2 cellular contexts compared by ENCODE assay signal in genomic region chr16:14485131-14485551, GRCh38.
TF ChIP-seq lines count a peak whose summit lies in the region.

No MANE protein-coding gene starts in this region.

TF ChIP-seq in HepG2, 621 proteins besides CTCF, POLR2A, EP300 and RAD21 (continues in another document):
- no peak for TF ChIP-seq MTF1 (CRISPR knock-in tag; IDR thresholded peaks at IDR 0.05)
- TF ChIP-seq ZNF44 (CRISPR knock-in tag; IDR thresholded peaks at IDR 0.05), result no peak
- no peak for TF ChIP-seq ZNF558 (CRISPR knock-in tag; IDR thresholded peaks at IDR 0.05; ENCODE audit: borderline replicate concordance)
- TF ChIP-seq GABPB1 (CRISPR knock-in tag; IDR thresholded peaks at IDR 0.05), result no peak
- no peak for TF ChIP-seq TIGD3 (CRISPR knock-in tag; IDR thresholded peaks at IDR 0.05; ENCODE audit: borderline replicate concordance)
- 0 out of 2 replicates have a peak, but pooled peaks have one; percentile 8 for TF ChIP-seq ZNF644 (CRISPR knock-in tag; IDR thresholded peaks at IDR 0.05; ENCODE audit: low read depth)
- no peak for TF ChIP-seq ZNF567 (CRISPR knock-in tag; IDR thresholded peaks at IDR 0.05; ENCODE audit: borderline replicate concordance)
- TF ChIP-seq ZNF224 (CRISPR knock-in tag; IDR thresholded peaks at IDR 0.05), result no peak
- TF ChIP-seq IRF9 (CRISPR knock-in tag; IDR thresholded peaks at IDR 0.05; ENCODE audit: borderline replicate concordance), result no peak
- no peak for TF ChIP-seq ZNF556 (CRISPR knock-in tag; IDR thresholded peaks at IDR 0.05; ENCODE audit: borderline replicate concordance)
- TF ChIP-seq ZNF251 (CRISPR knock-in tag; IDR thresholded peaks at IDR 0.05), result no peak
- TF ChIP-seq E2F2 (CRISPR knock-in tag; IDR thresholded peaks at IDR 0.05; ENCODE audit: borderline replicate concordance), result no peak
- no peak for TF ChIP-seq GATA4 (IDR thresholded peaks at IDR 0.05; ENCODE audit: borderline replicate concordance, low read depth)
- peak; percentile 64; the same call in 1 of the 2 replicates for TF ChIP-seq HMG20B (CRISPR knock-in tag; conservative IDR thresholded peaks at IDR 0.05)
- TF ChIP-seq HES4 (CRISPR knock-in tag; IDR thresholded peaks at IDR 0.05; ENCODE audit: borderline replicate concordance), result no peak
- TF ChIP-seq GMEB2 (CRISPR knock-in tag; IDR thresholded peaks at IDR 0.05; ENCODE audit: low read depth), result no peak
- 0 out of 2 replicates have a peak, but pooled peaks have one; percentile 20 for TF ChIP-seq SP5 (CRISPR knock-in tag; IDR thresholded peaks at IDR 0.05; ENCODE audit: borderline replicate concordance, low read depth)
- TF ChIP-seq JUND (CRISPR knock-in tag; IDR thresholded peaks at IDR 0.05), result no peak
- TF ChIP-seq ZNF354B (CRISPR knock-in tag; IDR thresholded peaks at IDR 0.05), result no peak
- no peak for TF ChIP-seq NCOA2 (CRISPR knock-in tag; IDR thresholded peaks at IDR 0.05)
- TF ChIP-seq ZNF296 (CRISPR knock-in tag; conservative IDR thresholded peaks at IDR 0.05), result no peak
- TF ChIP-seq HNF1B (CRISPR knock-in tag; IDR thresholded peaks at IDR 0.05), result no peak
- TF ChIP-seq ERF (CRISPR knock-in tag; IDR thresholded peaks at IDR 0.05), result no peak
- 0 out of 2 replicates have a peak, but pooled peaks have one; percentile 2 for TF ChIP-seq CSRNP1 (CRISPR knock-in tag; IDR thresholded peaks at IDR 0.05)
- TF ChIP-seq ZBTB7A (CRISPR knock-in tag; IDR thresholded peaks at IDR 0.05), result no peak
- peak; percentile 90 for TF ChIP-seq GFI1 (CRISPR knock-in tag; IDR thresholded peaks at IDR 0.05; ENCODE audit: borderline replicate concordance)

TF ChIP-seq in K562, 482 proteins besides CTCF, POLR2A, EP300 and RAD21:
- no peak for TF ChIP-seq BRD9 (IDR thresholded peaks at IDR 0.05; ENCODE audit: low read depth, partially characterized antibody)
- TF ChIP-seq HNRNPL (IDR thresholded peaks at IDR 0.05; ENCODE audit: low read depth, low read length), result no peak
- TF ChIP-seq DPF2 (IDR thresholded peaks at IDR 0.05), result peak; percentile 39; the same call in 1 of the 2 replicates
- TF ChIP-seq HMGN3 (IDR thresholded peaks at IDR 0.05; ENCODE audit: borderline replicate concordance, extremely low read depth, insufficient read length, low read depth, low read length), result no peak
- TF ChIP-seq CTCFL (IDR thresholded peaks at IDR 0.05; ENCODE audit: borderline replicate concordance, insufficient read depth, low read depth, low read length, poor library complexity, severe bottlenecking), result no peak
- 0 out of 2 replicates have a peak, but pooled peaks have one; percentile 30 for TF ChIP-seq LEF1 (IDR thresholded peaks at IDR 0.05)
- TF ChIP-seq KLF10 (CRISPR knock-in tag; IDR thresholded peaks at IDR 0.05), result no peak
- peak; percentile 98 for TF ChIP-seq HDAC2 (IDR thresholded peaks at IDR 0.05)
- peak; percentile 90 for TF ChIP-seq MEIS2 (IDR thresholded peaks at IDR 0.05; ENCODE audit: partially characterized antibody)
- TF ChIP-seq CBFA2T3 (IDR thresholded peaks at IDR 0.05), result peak; percentile 60; the same call in 1 of the 2 replicates
- no peak for TF ChIP-seq ID3 (CRISPR knock-in tag; IDR thresholded peaks at IDR 0.05)
- peak; percentile 99 for TF ChIP-seq ID3 (tag; IDR thresholded peaks at IDR 0.05)
- TF ChIP-seq ARID1B (IDR thresholded peaks at IDR 0.05), result 0 out of 2 replicates have a peak, but pooled peaks have one; percentile 38
- no peak for TF ChIP-seq IFI16 (CRISPR knock-in tag; IDR thresholded peaks at IDR 0.05)
- TF ChIP-seq NCOA2 (IDR thresholded peaks at IDR 0.05; ENCODE audit: partially characterized antibody in 2 of 2), result peak in 1 of 2 experiments; percentile 43
- TF ChIP-seq KDM1A (IDR thresholded peaks at IDR 0.05), result peak; percentile 99 to 100
- TF ChIP-seq HDAC1 (IDR thresholded peaks at IDR 0.05), result peak; percentile 89 to 98
- peak in 1 of 2 experiments; percentile 49; a peak in 1 of 4 replicates for TF ChIP-seq MNT (conservative IDR thresholded peaks at IDR 0.05)
- TF ChIP-seq PKNOX1 (IDR thresholded peaks at IDR 0.05), result peak; percentile 83
- TF ChIP-seq ATF3 (IDR thresholded peaks at IDR 0.05), result peak; percentile 44; the same call in 1 of the 2 replicates
- TF ChIP-seq ATF3 (CRISPR knock-in tag; conservative IDR thresholded peaks at IDR 0.05), result no peak
- TF ChIP-seq TRIM28 (IDR thresholded peaks at IDR 0.05), result no peak
- no peak for TF ChIP-seq PBX2 (CRISPR knock-in tag; IDR thresholded peaks at IDR 0.05; ENCODE audit: low read depth)
- peak; percentile 85 for TF ChIP-seq PBX2 (tag; conservative IDR thresholded peaks at IDR 0.05; ENCODE audit: low read depth)
- TF ChIP-seq ZNF316 (IDR thresholded peaks at IDR 0.05), result peak; percentile 38
- TF ChIP-seq TEAD4 (IDR thresholded peaks at IDR 0.05; ENCODE audit: low read length), result peak; percentile 69
- no peak for TF ChIP-seq TEAD4 (CRISPR knock-in tag; IDR thresholded peaks at IDR 0.05; ENCODE audit: borderline replicate concordance)
- no peak for TF ChIP-seq NR3C1 (CRISPR knock-in tag; IDR thresholded peaks at IDR 0.05)
- TF ChIP-seq RCOR1 (IDR thresholded peaks at IDR 0.05; ENCODE audit: borderline replicate concordance in 1 of 2, low read depth in 2 of 2, low read length in 2 of 2), result peak; percentile 88 to 91
- no peak for TF ChIP-seq CBFA2T2 (conservative IDR thresholded peaks at IDR 0.05)
- no peak for TF ChIP-seq MED1 (CRISPR knock-in tag; IDR thresholded peaks at IDR 0.05; ENCODE audit: borderline replicate concordance)
